Comparison of ENCODE assay signal across 8 cellular contexts in the genomic region with DNA sequence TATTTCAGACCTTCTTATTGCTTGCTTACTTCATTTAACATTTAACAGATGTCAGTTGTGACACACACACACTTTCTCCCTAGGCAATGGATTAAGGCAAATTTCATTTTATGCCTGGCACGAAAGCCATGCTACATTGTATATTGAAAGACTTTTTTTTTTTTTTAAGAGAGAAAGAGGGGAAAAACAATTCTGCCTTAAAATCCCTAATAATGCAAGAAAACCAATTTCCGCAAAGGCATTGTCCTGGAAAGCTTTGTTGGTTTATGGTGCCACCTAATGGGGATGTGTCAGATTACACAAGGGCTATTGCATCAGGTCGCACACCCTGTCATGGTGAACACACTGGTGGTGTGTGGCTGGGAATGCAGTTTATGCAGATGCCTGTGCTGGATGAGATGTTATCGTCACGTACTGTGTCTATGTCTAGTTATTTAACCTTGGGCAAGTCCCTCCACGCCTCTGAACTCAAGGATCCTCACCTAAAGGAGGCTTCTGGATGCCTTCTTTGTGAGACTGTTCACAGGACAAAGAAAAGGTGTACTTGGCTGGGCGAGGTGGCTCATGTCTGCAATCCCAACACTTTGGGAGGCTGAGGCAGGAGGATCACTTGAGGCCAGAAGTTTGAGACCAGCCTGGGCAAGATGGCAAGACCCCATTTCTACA. TPM values are rescaled to one million over a fixed set of nuclear protein-coding genes. Genes with fewer than 3 reads are reported as not detected.
DNase-seq lines count a peak whose midpoint lies in the region; ATAC-seq and TF ChIP-seq lines count a peak whose summit lies in the region.

No MANE protein-coding gene starts in this region.

- H3K36me3 Mint-ChIP-seq in activated T-cell treated with anti-CD3 and anti-CD28 coated beads, Interleukin-2, amount 50 U/mL, for 4 hours (ENCODE audit: insufficient read depth): no peaks in the 10 kb centered on the region

- DNase-seq in DMS 273 treated with DMSO at 0.1 percent for 48 hours (lab: John Stamatoyannopoulos, UW): peak; percentile 17
- DNase-seq in IMR-90: peak; percentile 88
- peak in 2 of 3 donors; percentile 63 to 85 for DNase-seq in Peyer's patch
- peak; percentile 70 for DNase-seq in activated T-cell treated with anti-CD3 and anti-CD28 coated beads, Interleukin-2, amount 50 U/mL, for 4 hours
- peak; percentile 95 for DNase-seq in fibroblast of peridontal ligament (ENCODE audit: extremely low read depth)
- DNase-seq in neuronal stem cell (ENCODE audit: low spot score): peak; percentile 76
- DNase-seq in stromal cell of bone marrow (ENCODE audit: low read depth): peak; percentile 73

- H3K27me3 Mint-ChIP-seq in activated T-cell treated with anti-CD3 and anti-CD28 coated beads, Interleukin-2, amount 50 U/mL, for 4 hours (ENCODE audit: low read depth): peaks cover 2% of the 10 kb centered on the region

- H2BK120ac ChIP-seq in IMR-90 (ENCODE audit: low read depth, low read length) (peak overlapping the region; percentile 92), neuronal stem cell (ENCODE audit: low read depth, low read length) (no peak overlapping the region)

- no peak overlapping the region for H3K4me2 ChIP-seq in IMR-90 (ENCODE audit: low read depth, low read length)
- no peak overlapping the region for H3K4me2 ChIP-seq in neuronal stem cell (ENCODE audit: insufficient read depth, low read length, poor library complexity, severe bottlenecking)

- H3K9ac ChIP-seq in IMR-90 (ENCODE audit: low read depth, low read length) (peak overlapping the region; percentile 38; the same call in 1 of the 2 replicates), neuronal stem cell (ENCODE audit: low read depth, low read length, poor library complexity) (no peak overlapping the region)

- intact Hi-C loops in IMR-90 (cut with micrococcal nuclease): loop anchor here (1.0 to 5.0 kb wide), 4 partner anchors 34 to 954 kb away; no protein-coding TSS in a partner anchor

- dilution Hi-C loops in IMR-90 (cut with HindIII; ENCODE audit: low sequenced_read_pairs, unreplicated experiment): no loop called here

- H3K14ac ChIP-seq in IMR-90 (replicated peaks; ENCODE audit: low read depth, low read length) (peak overlapping the region; percentile 68; the same call in 1 of the 2 replicates), neuronal stem cell (ENCODE audit: low read length) (no peak overlapping the region)

- POLR2A ChIA-PET in IMR-90 (lab: Charles Lee; ENCODE audit: unreplicated experiment): no interaction called here

- H4K8ac ChIP-seq in IMR-90 (ENCODE audit: low read depth in 2 of 2, low read length in 2 of 2) (peak overlapping the region; percentile 14 to 99; a peak in 3 of 4 replicates), neuronal stem cell (ENCODE audit: low read depth, low read length) (no peak overlapping the region)

- H2BK12ac ChIP-seq in neuronal stem cell (ENCODE audit: low read length): no peak overlapping the region

- H2AK9ac ChIP-seq in IMR-90 (replicated peaks; ENCODE audit: low read depth, low read length, poor library complexity): peak overlapping the region; percentile 78

- H3K27me3 ChIP-seq in IMR-90 (ENCODE audit: control insufficient read depth, insufficient read depth, low read length): peaks cover 18% of the 10 kb centered on the region
- H3K27me3 ChIP-seq in Peyer's patch: no peaks in the 10 kb centered on the region
- H3K27me3 ChIP-seq in neuronal stem cell (ENCODE audit: control insufficient read depth in 3 of 3, insufficient read depth in 3 of 3, low read depth in 1 of 3, low read length in 3 of 3): peaks cover 0 to 11% (median 0%) of the 10 kb centered on the region in 3 experiments

- TF ChIP-seq RAD21 in IMR-90 (IDR thresholded peaks at IDR 0.05; ENCODE audit: low read length): peak; percentile 98

- TF ChIP-seq POLR2A in IMR-90 (IDR thresholded peaks at IDR 0.05; ENCODE audit: low read depth, low read length) (no peak), Peyer's patch (IDR thresholded peaks at IDR 0.05) (no peak)

- H3K36me3 ChIP-seq in IMR-90 (ENCODE audit: control insufficient read depth, insufficient read depth, low read length): no peaks in the 10 kb centered on the region
- no peaks in the 10 kb centered on the region for H3K36me3 ChIP-seq in Peyer's patch
- no peaks in the 10 kb centered on the region for H3K36me3 ChIP-seq in neuronal stem cell (replicated peaks in 1 of 2; ENCODE audit: control insufficient read depth in 2 of 2, insufficient read depth in 2 of 2, low read length in 2 of 2)

- H2AK5ac ChIP-seq in IMR-90 (ENCODE audit: low read depth, low read length): no peak overlapping the region; the same call in 1 of the 2 replicates
- no peak overlapping the region for H2AK5ac ChIP-seq in neuronal stem cell (ENCODE audit: low read depth, low read length)

- H2BK15ac ChIP-seq in IMR-90 (ENCODE audit: low read depth, low read length) (peak overlapping the region; percentile 55; the same call in 2 of the 3 replicates), neuronal stem cell (ENCODE audit: low read length) (no peak overlapping the region)

- peak; percentile 73 for ATAC-seq in GM21515 (IDR thresholded peaks at IDR 0.05; ENCODE audit: unreplicated experiment)
- peak; percentile 97 for ATAC-seq in IMR-90 (ENCODE audit: low read depth)
- peak; percentile 99 to 100 for ATAC-seq in activated T-cell treated with anti-CD3 and anti-CD28 coated beads, Interleukin-2, amount 50 U/mL, for 4 hours

- peak overlapping the region; percentile 5; the same call in 1 of the 2 replicates for H3K56ac ChIP-seq in IMR-90 (ENCODE audit: extremely low read depth, insufficient read depth, low read length)

- peak overlapping the region; percentile 91 for H2AFZ ChIP-seq in IMR-90 (replicated peaks; ENCODE audit: low read length, poor library complexity)
- H2AFZ ChIP-seq in neuronal stem cell (ENCODE audit: low read length): peak overlapping the region; percentile 84

- peak overlapping the region; percentile 39 for H3K4me3 Mint-ChIP-seq in activated T-cell treated with anti-CD3 and anti-CD28 coated beads, Interleukin-2, amount 50 U/mL, for 4 hours

- peak overlapping the region; percentile 99 for H4K5ac ChIP-seq in IMR-90 (ENCODE audit: low read depth, low read length)

- H4K20me1 ChIP-seq in IMR-90 (ENCODE audit: insufficient read depth, low read length): no peaks in the 10 kb centered on the region

- TF ChIP-seq CTCF in IMR-90 (conservative IDR thresholded peaks at IDR 0.05; ENCODE audit: low read depth, low read length) (peak; percentile 98), Peyer's patch (IDR thresholded peaks at IDR 0.05) (peak; percentile 75 to 93 (median 86))

- 100% methylated on average over 1 of the region's 7 CpGs; no CpG with 5 or more reads in 1 of the 2 experiments for WGBS in IMR-90 (ENCODE audit: extremely low coverage in 2 of 2, insufficient read length in 1 of 2), 2 experiments
- WGBS in neuronal stem cell (ENCODE audit: extremely low coverage in 2 of 2, insufficient read length in 2 of 2, insufficient replicate concordance in 1 of 2), 2 donors: no CpG with 5 or more reads among the region's 7 CpGs

- H3K9me3 ChIP-seq in IMR-90 (ENCODE audit: control insufficient read depth, insufficient read depth, low read length) (peaks cover 5% of the 10 kb centered on the region; the same call in 1 of the 2 replicates), Peyer's patch (no peaks in the 10 kb centered on the region), neuronal stem cell (replicated peaks in 1 of 2; ENCODE audit: control insufficient read depth in 2 of 2, insufficient read depth in 1 of 2, low read depth in 1 of 2, low read length in 2 of 2) (no peaks in the 10 kb centered on the region)

- H3K23ac ChIP-seq in IMR-90 (ENCODE audit: low read depth, low read length) (peak overlapping the region; percentile 67; the same call in 1 of the 2 replicates), neuronal stem cell (ENCODE audit: low read depth, low read length, poor library complexity) (no peak overlapping the region)

- peaks cover 10% of the 10 kb centered on the region for H3K4me1 Mint-ChIP-seq in activated T-cell treated with anti-CD3 and anti-CD28 coated beads, Interleukin-2, amount 50 U/mL, for 4 hours (ENCODE audit: low read depth)

- H3K9me1 ChIP-seq in IMR-90 (ENCODE audit: insufficient read depth, low read length): no peaks in the 10 kb centered on the region

- in situ Hi-C loops in IMR-90 (cut with MboI; ENCODE audit: low sequenced_read_pairs): loop anchor here (5.0 kb wide), 1 partner anchor 264 kb away; no protein-coding TSS in a partner anchor

- H2BK20ac ChIP-seq in IMR-90 (ENCODE audit: low read depth, low read length): peak overlapping the region; percentile 91

- peak overlapping the region; percentile 78; the same call in 1 of the 2 replicates for H3K18ac ChIP-seq in IMR-90 (ENCODE audit: low read depth, low read length)
- H3K18ac ChIP-seq in neuronal stem cell (ENCODE audit: low read length): no peak overlapping the region

- no peak overlapping the region for H2BK5ac ChIP-seq in IMR-90 (ENCODE audit: low read depth, low read length, poor library complexity, severe bottlenecking)
- H2BK5ac ChIP-seq in neuronal stem cell (ENCODE audit: low read length): no peak overlapping the region

- H3K4me3 ChIP-seq in IMR-90 (ENCODE audit: insufficient read depth, low read depth, low read length) (no peak overlapping the region), Peyer's patch (no peak overlapping the region), neuronal stem cell (ENCODE audit: low read length in 2 of 2) (no peak overlapping the region)

- peak overlapping the region; percentile 98 for H4K91ac ChIP-seq in IMR-90 (ENCODE audit: insufficient read depth, low read depth, low read length)
- H4K91ac ChIP-seq in neuronal stem cell (ENCODE audit: low read depth, low read length, poor library complexity): no peak overlapping the region

- CTCF ChIA-PET in IMR-90 (lab: Yijun Ruan, JAX): interaction anchor here (0.5 to 2.8 kb wide), 7 partner anchors 10 to 282 kb away, joined by 3 to 18 read pairs (median 4); no protein-coding TSS in a partner anchor

- no TSS peak for BruUV-seq in IMR-90 (replicated peaks; lab: Mats Ljungman, UMichigan)

- H3K4me1 ChIP-seq in IMR-90 (ENCODE audit: control insufficient read depth, insufficient read depth, low read length): no peaks in the 10 kb centered on the region; the same call in 1 of the 2 replicates
- H3K4me1 ChIP-seq in Peyer's patch: no peaks in the 10 kb centered on the region
- H3K4me1 ChIP-seq in neuronal stem cell (ENCODE audit: control insufficient read depth in 2 of 2, insufficient read depth in 1 of 2, low read depth in 1 of 2, low read length in 2 of 2): peaks cover 0 to 5% of the 10 kb centered on the region in 2 donors

- H3K4ac ChIP-seq in IMR-90 (ENCODE audit: low read depth, low read length): peak overlapping the region; percentile 95
- no peak overlapping the region for H3K4ac ChIP-seq in neuronal stem cell (ENCODE audit: low read length)

- H3K9me3 Mint-ChIP-seq in activated T-cell treated with anti-CD3 and anti-CD28 coated beads, Interleukin-2, amount 50 U/mL, for 4 hours: no peaks in the 10 kb centered on the region

- H3K79me1 ChIP-seq in IMR-90 (ENCODE audit: low read depth in 1 of 2, low read length in 2 of 2): no peaks in the 10 kb centered on the region
- H3K79me1 ChIP-seq in neuronal stem cell (ENCODE audit: low read depth, low read length): no peaks in the 10 kb centered on the region

- H3K27ac ChIP-seq in IMR-90 (ENCODE audit: insufficient read depth, low read length) (no peak overlapping the region), Peyer's patch (no peak overlapping the region), neuronal stem cell (replicated peaks; ENCODE audit: low read length) (no peak overlapping the region)

RNA-seq across cellular contexts. Expression of gene RFTN1, which starts 37.3 kb away (rescaled TPM):
- 52.0 and 52.2 TPM in 2 replicates for total RNA-seq in IMR-90 (2012; rRNA removed)
- polyA plus RNA-seq in IMR-90 (2012; rRNA removed): 44.8 and 45.0 TPM in 2 replicates
- polyA plus RNA-seq in IMR-90 (2012; cell fraction: cytosol; rRNA removed): 37.9 and 67.2 TPM in 2 replicates
- 19.1 and 28.3 TPM in 2 replicates for polyA plus RNA-seq in IMR-90 (2012; cell fraction: nucleus; rRNA removed; ENCODE audit: low replicate concordance)
- total RNA-seq in Peyer's patch: 100 to 1,000 TPM in 1 of 4 donors, 10 to 100 TPM in 2, 1 to 10 TPM in 1; 6.1 to 135 (median 32.0) TPM
- 10 to 100 TPM; 52.9 to 72.4 (median 69.6) TPM for total RNA-seq in activated T-cell treated with anti-CD3 and anti-CD28 coated beads, Interleukin-2, amount 50 U/mL, for 4 hours
- polyA plus RNA-seq in neuronal stem cell (2013, experiment 1 of 2): 0.78 TPM
- 0.76 TPM for polyA plus RNA-seq in neuronal stem cell (2013, experiment 2 of 2)

RNA-seq across cellular contexts. Expression of gene DAZL, which starts 54.4 kb away (rescaled TPM):
- not detected in 2 replicates for total RNA-seq in IMR-90 (2012; rRNA removed)
- not detected in 2 replicates for polyA plus RNA-seq in IMR-90 (2012; rRNA removed)
- polyA plus RNA-seq in IMR-90 (2012; cell fraction: cytosol; rRNA removed): not detected in 2 replicates
- not detected in 2 replicates for polyA plus RNA-seq in IMR-90 (2012; cell fraction: nucleus; rRNA removed; ENCODE audit: low replicate concordance)
- total RNA-seq in Peyer's patch: not detected
- total RNA-seq in activated T-cell treated with anti-CD3 and anti-CD28 coated beads, Interleukin-2, amount 50 U/mL, for 4 hours: under 1 TPM; 0.08 TPM
- 0.07 TPM for polyA plus RNA-seq in neuronal stem cell (2013, experiment 1 of 2)
- polyA plus RNA-seq in neuronal stem cell (2013, experiment 2 of 2): not detected

Comparison
In these comparisons a context has a peak if more than half of its experiments do, and no peak if none do; other contexts are left out.
1. DNase-seq: peak in every context shown above with its lines; median percentile 95 in fibroblast of peridontal ligament; 88 in IMR-90; 76 in neuronal stem cell; 74 in Peyer's patch; 73 in stromal cell of bone marrow; 70 in activated T-cell treated with anti-CD3 and anti-CD28 coated beads, Interleukin-2, amount 50 U/mL, for 4 hours; 17 in DMS 273 treated with DMSO at 0.1 percent for 48 hours.